In genomic region chr16:1330260-1330914, GRCh38 we compare ENCODE assay signal across 9 cellular contexts. TPM values are rescaled to one million over a fixed set of nuclear protein-coding genes. Genes with fewer than 3 reads are reported as not detected.
A peak's percentile ranks its signal among the peaks of the same experiment; 100 is the strongest.
DNase-seq lines count a peak whose midpoint lies in the region; ATAC-seq, FAIRE-seq and TF ChIP-seq lines count a peak whose summit lies in the region.
"Had no signal": no experiment of that assay in that cellular context is flagged by ENCODE, and none has a peak within 500 bp of the region (broad histone marks: within the 10 kb centered on the region; RNA-seq: fewer than 3 reads in every experiment).

No MANE protein-coding gene starts in this region.

- peaks cover 40% of the 10 kb centered on the region for H3K27me3 ChIP-seq in SK-N-SH (ENCODE audit: insufficient read depth)
- H3K27me3 ChIP-seq in neuronal stem cell (ENCODE audit: control insufficient read depth in 3 of 3, insufficient read depth in 3 of 3, low read depth in 1 of 3, low read length in 3 of 3), result peaks cover 6 to 44% (median 28%) of the 10 kb centered on the region in 3 experiments

- no peak overlapping the region for H2BK12ac ChIP-seq in neuronal stem cell (ENCODE audit: low read length)

- H3K4ac ChIP-seq in neuronal stem cell (ENCODE audit: low read length), result peak overlapping the region; percentile 53

- H3K4me3 Mint-ChIP-seq in IgD-negative memory B cell (peak overlapping the region in 3 of 4 donors; percentile 45 to 93 (median 65)), chondrocyte (ENCODE audit: unreplicated experiment) (no peak overlapping the region)

- no peak overlapping the region for H4K91ac ChIP-seq in neuronal stem cell (ENCODE audit: low read depth, low read length, poor library complexity)

- H3K9me2 ChIP-seq in SK-N-SH, result no peaks in the 10 kb centered on the region

- H3F3A ChIP-seq in SK-N-SH (replicated peaks; ENCODE audit: insufficient read depth), result no peaks in the 10 kb centered on the region

- H3K9me3 ChIP-seq in SK-N-SH, result no peaks in the 10 kb centered on the region
- peaks cover 7 to 8% of the 10 kb centered on the region in 2 donors for H3K9me3 ChIP-seq in neuronal stem cell (replicated peaks in 1 of 2; ENCODE audit: control insufficient read depth in 2 of 2, insufficient read depth in 1 of 2, low read depth in 1 of 2, low read length in 2 of 2)

- no peak overlapping the region for H3K18ac ChIP-seq in neuronal stem cell (ENCODE audit: low read length)

- no peak overlapping the region for H4K8ac ChIP-seq in neuronal stem cell (ENCODE audit: low read depth, low read length)

- no peak for DNase-seq in SK-N-SH
- DNase-seq in chondrocyte (ENCODE audit: low spot score), result no peak
- no peak for DNase-seq in neuronal stem cell (ENCODE audit: low spot score)
- DNase-seq in putamen (ENCODE audit: low spot score), result no peak
- no peak for DNase-seq in GM19239 (ENCODE audit: insufficient read length, low spot score)
- DNase-seq: NCI-H69 had no signal

- no peaks in the 10 kb centered on the region for H3K79me2 ChIP-seq in SK-N-SH (ENCODE audit: insufficient read depth)

- peaks cover 12% of the 10 kb centered on the region; the same call in 1 of the 2 replicates for H4K20me1 ChIP-seq in SK-N-SH (ENCODE audit: insufficient read depth)

- H2AK5ac ChIP-seq in neuronal stem cell (ENCODE audit: low read depth, low read length), result peak overlapping the region; percentile 83

- H3K9me3 Mint-ChIP-seq in IgD-negative memory B cell (no peaks in the 10 kb centered on the region), chondrocyte (ENCODE audit: low read depth) (no peaks in the 10 kb centered on the region)

- TF ChIP-seq RAD21 in SK-N-SH (IDR thresholded peaks at IDR 0.05; ENCODE audit: low read length), result no peak

- H2BK120ac ChIP-seq in neuronal stem cell (ENCODE audit: low read depth, low read length), result no peak overlapping the region

- POLR2A ChIA-PET in SK-N-SH (lab: Yijun Ruan, JAX), result no interaction called here

- H3K27ac Mint-ChIP-seq in IgD-negative memory B cell, result peak overlapping the region in 2 of 3 donors; percentile 76 to 98
- no peak overlapping the region for H3K27ac Mint-ChIP-seq in chondrocyte (ENCODE audit: unreplicated experiment)

- no peak overlapping the region for H2AFZ ChIP-seq in SK-N-SH (ENCODE audit: low read depth)
- H2AFZ ChIP-seq in neuronal stem cell (ENCODE audit: low read length), result no peak overlapping the region

- H3K4me1 ChIP-seq in SK-N-SH (ENCODE audit: control insufficient read depth in 1 of 2, insufficient read depth in 2 of 2, low read depth in 1 of 2, low read length in 1 of 2) (peaks cover 0 to 18% of the 10 kb centered on the region in 2 experiments; a peak in 1 of 4 replicates), neuronal stem cell (ENCODE audit: control insufficient read depth in 2 of 2, insufficient read depth in 1 of 2, low read depth in 1 of 2, low read length in 2 of 2) (peaks cover 19 to 39% of the 10 kb centered on the region in 2 donors)

- peak overlapping the region; percentile 71 for H2BK15ac ChIP-seq in neuronal stem cell (ENCODE audit: low read length)

- H3K36me3 Mint-ChIP-seq in IgD-negative memory B cell (peaks cover 3% of the 10 kb centered on the region), chondrocyte (ENCODE audit: low read depth) (no peaks in the 10 kb centered on the region)

- H3K9ac ChIP-seq in SK-N-SH (no peak overlapping the region), neuronal stem cell (ENCODE audit: low read depth, low read length, poor library complexity) (no peak overlapping the region)

- H3K79me1 ChIP-seq in neuronal stem cell (ENCODE audit: low read depth, low read length), result peaks cover 1% of the 10 kb centered on the region

- H3K27me3 Mint-ChIP-seq in IgD-negative memory B cell (peaks cover 16% of the 10 kb centered on the region), chondrocyte (ENCODE audit: low read depth) (peaks cover 21% of the 10 kb centered on the region)

- no peak overlapping the region for H3K4me3 ChIP-seq in SK-N-SH (ENCODE audit: low read depth in 2 of 2, low read length in 1 of 2)
- H3K4me3 ChIP-seq in neuronal stem cell (ENCODE audit: low read length in 2 of 2), result no peak overlapping the region

- 78% methylated on average over 9 of the region's 17 CpGs for WGBS in SK-N-SH (ENCODE audit: low lambda C conversion rate)
- WGBS in neuronal stem cell (ENCODE audit: extremely low coverage in 2 of 2, insufficient read length in 2 of 2, insufficient replicate concordance in 1 of 2), 2 donors, result no CpG with 5 or more reads among the region's 17 CpGs

- no peak overlapping the region for H2BK5ac ChIP-seq in neuronal stem cell (ENCODE audit: low read length)

- H3K27ac ChIP-seq in SK-N-SH (ENCODE audit: low read depth in 2 of 2, low read length in 1 of 2) (no peak overlapping the region), neuronal stem cell (replicated peaks; ENCODE audit: low read length) (no peak overlapping the region)

- no peak for FAIRE-seq in GM19239 (lab: Jason Lieb, UNC)

- H3K14ac ChIP-seq in neuronal stem cell (ENCODE audit: low read length), result no peak overlapping the region

- TF ChIP-seq CTCF in SK-N-SH (IDR thresholded peaks at IDR 0.05), result peak; percentile 45
- TF ChIP-seq CTCF in chondrocyte (IDR thresholded peaks at IDR 0.05), result peak; percentile 71

- H3K4me1 Mint-ChIP-seq in IgD-negative memory B cell, result peaks cover 13 to 30% (median 24%) of the 10 kb centered on the region in 3 donors
- H3K4me1 Mint-ChIP-seq in chondrocyte (ENCODE audit: low read depth), result peaks cover 4% of the 10 kb centered on the region

- no peak for ATAC-seq in SK-N-SH treated with all-trans-retinoic acid at 6 μM for 48 hours
- ATAC-seq in HG02798 (IDR thresholded peaks at IDR 0.05; ENCODE audit: poor library complexity, unreplicated experiment), result no peak

- H3K36me3 ChIP-seq in SK-N-SH (replicated peaks in 1 of 2; ENCODE audit: control insufficient read depth in 1 of 2, insufficient read depth in 2 of 2, low read length in 1 of 2), result peaks cover 0 to 2% of the 10 kb centered on the region in 2 experiments
- peaks cover 2 to 6% of the 10 kb centered on the region in 2 donors for H3K36me3 ChIP-seq in neuronal stem cell (replicated peaks in 1 of 2; ENCODE audit: control insufficient read depth in 2 of 2, insufficient read depth in 2 of 2, low read length in 2 of 2)

- CTCF ChIA-PET in SK-N-SH (lab: Yijun Ruan, JAX), result interaction anchor here (0.6 to 2.7 kb wide), 4 partner anchors 12 to 208 kb away, joined by 3 to 7 read pairs (median 4); no protein-coding TSS in a partner anchor

- no peak overlapping the region for H3K4me2 ChIP-seq in SK-N-SH
- no peak overlapping the region for H3K4me2 ChIP-seq in neuronal stem cell (ENCODE audit: insufficient read depth, low read length, poor library complexity, severe bottlenecking)

- H3K23ac ChIP-seq in neuronal stem cell (ENCODE audit: low read depth, low read length, poor library complexity), result no peak overlapping the region

- no peak for TF ChIP-seq EP300 in SK-N-SH (IDR thresholded peaks at IDR 0.05; ENCODE audit: borderline replicate concordance in 1 of 2, low read depth in 1 of 2, low read length in 1 of 2)

TF ChIP-seq in SK-N-SH, 30 proteins besides CTCF, POLR2A, EP300 and RAD21 (continues in another document):
- TF ChIP-seq FOSL2 (IDR thresholded peaks at IDR 0.05; ENCODE audit: borderline replicate concordance, low read depth) (no peak), EZH2phosphoT487 (IDR thresholded peaks at IDR 0.05; ENCODE audit: borderline replicate concordance, low read depth) (no peak)

TF ChIP-seq in SK-N-SH treated with all-trans-retinoic acid at 6 μM for 48 hours, 23 proteins besides CTCF, POLR2A, EP300 and RAD21 (continues in another document):
- no peak for TF ChIP-seq ZFP3 (CRISPR knock-in tag; IDR thresholded peaks at IDR 0.05)
- TF ChIP-seq CSDC2 (CRISPR knock-in tag; IDR thresholded peaks at IDR 0.05), result no peak
- TF ChIP-seq GLIS3 (CRISPR knock-in tag; IDR thresholded peaks at IDR 0.05), result no peak
- no peak for TF ChIP-seq RARB (CRISPR knock-in tag; IDR thresholded peaks at IDR 0.05)
- TF ChIP-seq BACH2 (CRISPR knock-in tag; IDR thresholded peaks at IDR 0.05; ENCODE audit: borderline replicate concordance), result no peak
- TF ChIP-seq OSR1 (CRISPR knock-in tag; IDR thresholded peaks at IDR 0.05), result no peak
- TF ChIP-seq ARNTL (CRISPR knock-in tag; IDR thresholded peaks at IDR 0.05; ENCODE audit: borderline replicate concordance, low read depth), result no peak

RNA-seq across cellular contexts. Expression of gene BAIAP3, which starts 3.1 kb away (rescaled TPM):
- polyA plus RNA-seq in SK-N-SH (2012; rRNA removed) (1.1 and 2.0 TPM in 2 replicates), IgD-negative memory B cell (26.0 TPM)
- 0.13 and 0.58 TPM in 2 replicates for polyA plus RNA-seq in SK-N-SH (2012; cell fraction: cytosol; rRNA removed)
- 8.2 and 12.4 TPM in 2 replicates for polyA plus RNA-seq in SK-N-SH (2012; cell fraction: nucleus; rRNA removed)
- total RNA-seq in chondrocyte, result 0.36 to 1.7 TPM (median 1.5 TPM) in 3 replicates
- polyA plus RNA-seq in neuronal stem cell (2013, experiment 1 of 2), result 3.1 TPM
- 2.9 TPM for polyA plus RNA-seq in neuronal stem cell (2013, experiment 2 of 2)

RNA-seq across cellular contexts. Expression of gene UBE2I, which starts 21.0 kb away (rescaled TPM):
- polyA plus RNA-seq in SK-N-SH (2012; rRNA removed) (107 and 113 TPM in 2 replicates), IgD-negative memory B cell (165 TPM)
- polyA plus RNA-seq in SK-N-SH (2012; cell fraction: cytosol; rRNA removed), result 126 and 141 TPM in 2 replicates
- polyA plus RNA-seq in SK-N-SH (2012; cell fraction: nucleus; rRNA removed), result 116 and 131 TPM in 2 replicates
- total RNA-seq in chondrocyte, result 97.9 to 110 TPM (median 105 TPM) in 3 replicates
- 253 TPM for polyA plus RNA-seq in neuronal stem cell (2013, experiment 1 of 2)
- polyA plus RNA-seq in neuronal stem cell (2013, experiment 2 of 2), result 258 TPM

RNA-seq across cellular contexts. Expression of gene TSR3, which starts 21.3 kb away (rescaled TPM):
- polyA plus RNA-seq in SK-N-SH (2012; rRNA removed), result 67.6 and 87.3 TPM in 2 replicates
- polyA plus RNA-seq in SK-N-SH (2012; cell fraction: cytosol; rRNA removed), result 57.7 and 71.3 TPM in 2 replicates
- polyA plus RNA-seq in SK-N-SH (2012; cell fraction: nucleus; rRNA removed), result 44.6 and 53.0 TPM in 2 replicates
- polyA plus RNA-seq in IgD-negative memory B cell, result 116 TPM
- total RNA-seq in chondrocyte, result 52.2 to 56.8 TPM (median 56.0 TPM) in 3 replicates
- polyA plus RNA-seq in neuronal stem cell (2013, experiment 1 of 2), result 32.4 TPM
- polyA plus RNA-seq in neuronal stem cell (2013, experiment 2 of 2), result 29.6 TPM

RNA-seq across cellular contexts. Expression of gene GNPTG, which starts 21.3 kb away (rescaled TPM):
- 113 and 114 TPM in 2 replicates for polyA plus RNA-seq in SK-N-SH (2012; rRNA removed)
- polyA plus RNA-seq in SK-N-SH (2012; cell fraction: cytosol; rRNA removed), result 53.9 and 77.4 TPM in 2 replicates
- polyA plus RNA-seq in SK-N-SH (2012; cell fraction: nucleus; rRNA removed), result 170 and 246 TPM in 2 replicates
- polyA plus RNA-seq in IgD-negative memory B cell, result 55.9 TPM
- total RNA-seq in chondrocyte, result 58.3 to 68.4 TPM (median 60.7 TPM) in 3 replicates
- 14.7 TPM for polyA plus RNA-seq in neuronal stem cell (2013, experiment 1 of 2)
- polyA plus RNA-seq in neuronal stem cell (2013, experiment 2 of 2), result 13.2 TPM
